In genomic region chr3:185713015-185713414, GRCh38 we compare ENCODE assay signal across 15 cellular contexts.
"Had no signal": no experiment of that assay in that cellular context is flagged by ENCODE, and none has a peak within 500 bp of the region (broad histone marks: within the 10 kb centered on the region; RNA-seq: fewer than 3 reads in every experiment).

No MANE protein-coding gene starts in this region.

- H3K27ac Mint-ChIP-seq: activated naive CD8-positive, alpha-beta T cell had no signal

- DNase-seq: activated CD4-positive, CD25-positive, alpha-beta regulatory T cell; activated effector memory CD4-positive, alpha-beta T cell treated with anti-CD3 and anti-CD28 coated beads, Interleukin-2, amount 50 U/mL, for 16 hours; activated T-cell treated with anti-CD3 and anti-CD28 coated beads, Interleukin-2, amount 50 U/mL, for 1 hour; amygdala; brain microvascular endothelial cell; dermis blood vessel endothelial cell; foreskin keratinocyte; head of caudate nucleus; left ventricle myocardium inferior; mesenchymal stem cell; ovary; stimulated activated CD4-positive, alpha-beta T cell treated with anti-CD3 and anti-CD28 coated beads, Interleukin-4, amount 100 ng/mL, for 4 hours; thyroid gland had no signal

- H3K27ac ChIP-seq: brain microvascular endothelial cell, left ventricle myocardium inferior, ovary, SK-N-MC, thyroid gland had no signal

- H3K4me3 ChIP-seq: left ventricle myocardium inferior, ovary, SK-N-MC, thyroid gland had no signal

- H3K27me3 ChIP-seq: brain microvascular endothelial cell, foreskin keratinocyte, ovary, thyroid gland had no signal

- H3K36me3 Mint-ChIP-seq: activated naive CD8-positive, alpha-beta T cell had no signal

- H3K4me3 Mint-ChIP-seq: activated naive CD8-positive, alpha-beta T cell had no signal

- H3K36me3 ChIP-seq: brain microvascular endothelial cell, left ventricle myocardium inferior, ovary, thyroid gland had no signal

- H3K9me3 ChIP-seq: left ventricle myocardium inferior, ovary, thyroid gland had no signal
